Comparison of ENCODE assay signal across 29 cellular contexts in the genomic region with DNA sequence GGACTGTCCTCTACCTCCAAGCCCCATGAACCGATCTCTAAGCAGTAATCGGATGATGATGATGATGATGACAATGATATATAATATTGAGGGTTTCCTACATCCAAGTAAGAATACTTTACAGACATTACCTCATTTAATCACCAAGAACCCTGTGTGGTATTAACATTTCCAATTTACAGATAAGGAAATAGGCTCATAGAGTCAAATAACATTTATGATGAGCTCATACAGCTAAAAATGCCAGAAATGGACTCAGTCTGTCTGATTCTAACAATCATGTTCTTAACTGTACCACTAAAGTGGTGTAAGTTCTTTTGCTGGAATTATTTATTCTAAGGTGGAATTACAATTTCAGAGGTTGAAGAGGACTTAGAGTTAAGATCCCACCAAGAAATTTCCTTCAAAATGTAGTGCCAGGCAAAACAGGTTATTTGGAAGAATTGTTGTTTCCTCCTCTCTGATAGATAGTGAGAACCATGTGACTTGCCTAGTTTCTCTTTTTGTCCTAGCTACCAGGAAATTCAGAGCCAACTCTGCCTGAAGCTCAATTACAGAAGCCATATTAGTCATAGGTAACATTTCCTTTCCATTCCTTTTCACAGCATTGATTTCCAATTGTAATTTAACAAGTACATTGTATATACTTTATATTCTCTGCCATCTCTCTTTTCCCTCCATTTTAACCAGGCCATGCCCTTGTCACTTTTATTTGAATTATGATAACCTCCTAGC. TPM values are rescaled to one million over a fixed set of nuclear protein-coding genes. Genes with fewer than 3 reads are reported as not detected.
DNase-seq lines count a peak whose midpoint lies in the region; FAIRE-seq and TF ChIP-seq lines count a peak whose summit lies in the region.
"Had no signal": no experiment of that assay in that cellular context is flagged by ENCODE, and none has a peak within 500 bp of the region (broad histone marks: within the 10 kb centered on the region; RNA-seq: fewer than 3 reads in every experiment).

No MANE protein-coding gene starts in this region.

- FAIRE-seq in astrocyte (lab: Jason Lieb, UNC): no peak
- FAIRE-seq: G401.6, GM12892 had no signal

- peaks cover 8% of the 10 kb centered on the region for H3K27me3 Mint-ChIP-seq in astrocyte (ENCODE audit: low read depth, unreplicated experiment)
- peaks cover 9% of the 10 kb centered on the region for H3K27me3 Mint-ChIP-seq in activated T-helper 2 cell treated with anti-CD3 and anti-CD28 coated beads, Interferon-gamma antibody, Interleukin-2, Interleukin-4, amounts not matched to agents 10 μg/mL and 5 μg/mL and 100 μg/mL, durations not matched to agents 14 hours and 24 hours and 36 hours (ENCODE audit: low read depth)

- TF ChIP-seq CTCF in astrocyte (IDR thresholded peaks at IDR 0.05; ENCODE audit: insufficient read depth, low read depth, low read length) (no peak), fibroblast of the aortic adventitia (IDR thresholded peaks at IDR 0.05; ENCODE audit: insufficient read depth, low read length) (no peak)

- no peaks in the 10 kb centered on the region for H3K9me3 Mint-ChIP-seq in astrocyte (ENCODE audit: unreplicated experiment)
- H3K9me3 Mint-ChIP-seq in activated T-helper 2 cell treated with anti-CD3 and anti-CD28 coated beads, Interferon-gamma antibody, Interleukin-2, Interleukin-4, amounts not matched to agents 10 μg/mL and 5 μg/mL and 100 μg/mL, durations not matched to agents 14 hours and 24 hours and 36 hours: no peaks in the 10 kb centered on the region
- H3K9me3 Mint-ChIP-seq: CD4-positive, alpha-beta T cell; H9; HFFc6 had no signal

- H3K4me1 ChIP-seq in astrocyte (ENCODE audit: insufficient read depth, low read length): no peaks in the 10 kb centered on the region
- H3K4me1 ChIP-seq: BLaER1 had no signal

- no peak overlapping the region for H3K9ac ChIP-seq in astrocyte (ENCODE audit: low read length)
- H3K9ac ChIP-seq: BLaER1, GM23248, SK-N-SH had no signal

- H4K20me1 ChIP-seq in astrocyte (ENCODE audit: insufficient read depth, low read length): no peaks in the 10 kb centered on the region
- H4K20me1 ChIP-seq: BLaER1 had no signal

- H3K4me3 Mint-ChIP-seq in astrocyte (ENCODE audit: unreplicated experiment): no peak overlapping the region
- H3K4me3 Mint-ChIP-seq in activated T-helper 2 cell treated with anti-CD3 and anti-CD28 coated beads, Interferon-gamma antibody, Interleukin-2, Interleukin-4, amounts not matched to agents 10 μg/mL and 5 μg/mL and 100 μg/mL, durations not matched to agents 14 hours and 24 hours and 36 hours (ENCODE audit: low read depth): no peak overlapping the region
- H3K4me3 Mint-ChIP-seq: CD4-positive, alpha-beta T cell; H9; HFFc6 had no signal

- no peaks in the 10 kb centered on the region for H3K9me3 ChIP-seq in astrocyte (ENCODE audit: insufficient read depth, low read depth, low read length)
- H3K9me3 ChIP-seq: BLaER1, SK-N-SH had no signal

- H3K4me1 Mint-ChIP-seq in astrocyte (ENCODE audit: low read depth, unreplicated experiment): peaks cover 4% of the 10 kb centered on the region
- no peaks in the 10 kb centered on the region for H3K4me1 Mint-ChIP-seq in activated T-helper 2 cell treated with anti-CD3 and anti-CD28 coated beads, Interferon-gamma antibody, Interleukin-2, Interleukin-4, amounts not matched to agents 10 μg/mL and 5 μg/mL and 100 μg/mL, durations not matched to agents 14 hours and 24 hours and 36 hours (ENCODE audit: low read depth)
- H3K4me1 Mint-ChIP-seq: H9 had no signal

- no peaks in the 10 kb centered on the region for H3K27me3 ChIP-seq in astrocyte (ENCODE audit: insufficient read depth, low read length)
- H3K27me3 ChIP-seq: BLaER1 had no signal

- H3K4me2 ChIP-seq in astrocyte (ENCODE audit: low read length): peak overlapping the region; percentile 28
- H3K4me2 ChIP-seq: BLaER1, SK-N-SH had no signal

- H3K4me3 ChIP-seq in astrocyte (ENCODE audit: insufficient read depth, low read depth, low read length) (no peak overlapping the region), fibroblast of the aortic adventitia (ENCODE audit: low read depth, low read length) (no peak overlapping the region)
- H3K4me3 ChIP-seq: BLaER1, GM23248 had no signal

- no peaks in the 10 kb centered on the region for H3K79me2 ChIP-seq in astrocyte (ENCODE audit: insufficient read depth, low read length)

- DNase-seq in DMS53 (lab: John Stamatoyannopoulos, UW) (peak; percentile 16), DMS53 treated with DMSO at 0.1 percent for 48 hours (lab: John Stamatoyannopoulos, UW; ENCODE audit: unreplicated experiment) (no peak), astrocyte (ENCODE audit: low read depth) (peak; percentile 47), fibroblast of the aortic adventitia (ENCODE audit: low read depth) (peak; percentile 5), non-pigmented ciliary epithelial cell (ENCODE audit: low read depth) (peak; percentile 27), hepatic stellate cell (ENCODE audit: low spot score) (no peak), anterior cingulate cortex (lab: John Stamatoyannopoulos, UW) (no peak)
- no peak for DNase-seq in activated T-helper 2 cell treated with anti-CD3 and anti-CD28 coated beads, Interferon-gamma antibody, Interleukin-2, Interleukin-4, amounts not matched to agents 10 μg/mL and 5 μg/mL and 100 μg/mL, durations not matched to agents 14 hours and 24 hours and 36 hours (ENCODE audit: low spot score)
- DNase-seq: ACHN; CD4-positive, alpha-beta T cell; COR-L47; GM23248; H9; HFFc6; Karpas-422; NCI-H1417 treated with DMSO at 0.1 percent for 48 hours; NCI-H187; NCI-H2107; NCI-H510A; NCI-H748 treated with DMSO at 0.1 percent for 48 hours; NK-92 treated with Interleukin-12 subunit alpha and Interleukin-12 subunit beta, amount 100 ng/mL, for 24 hours; SIG-M5; SK-N-SH had no signal

- no peak overlapping the region for H2AFZ ChIP-seq in astrocyte (ENCODE audit: low read depth, low read length)
- H2AFZ ChIP-seq: GM23248 had no signal

- H3K36me3 ChIP-seq in astrocyte (ENCODE audit: insufficient read depth, low read length): no peaks in the 10 kb centered on the region
- H3K36me3 ChIP-seq: BLaER1 had no signal

- peak overlapping the region; percentile 45 for H3K27ac ChIP-seq in astrocyte (ENCODE audit: low read depth, low read length)
- H3K27ac ChIP-seq: 22Rv1, BLaER1, GM23248 had no signal

- H3K27ac Mint-ChIP-seq in astrocyte (ENCODE audit: unreplicated experiment): peak overlapping the region; percentile 9
- no peak overlapping the region for H3K27ac Mint-ChIP-seq in activated T-helper 2 cell treated with anti-CD3 and anti-CD28 coated beads, Interferon-gamma antibody, Interleukin-2, Interleukin-4, amounts not matched to agents 10 μg/mL and 5 μg/mL and 100 μg/mL, durations not matched to agents 14 hours and 24 hours and 36 hours
- H3K27ac Mint-ChIP-seq: CD4-positive, alpha-beta T cell; H9; HFFc6 had no signal

- intact Hi-C loops in activated T-helper 2 cell treated with anti-CD3 and anti-CD28 coated beads, Interferon-gamma antibody, Interleukin-2, Interleukin-4, amounts not matched to agents 10 μg/mL and 5 μg/mL and 100 μg/mL, durations not matched to agents 14 hours and 24 hours and 36 hours (cut with micrococcal nuclease): no loop called here

- no peaks in the 10 kb centered on the region for H3K36me3 Mint-ChIP-seq in astrocyte (ENCODE audit: low read depth, unreplicated experiment)
- no peaks in the 10 kb centered on the region for H3K36me3 Mint-ChIP-seq in activated T-helper 2 cell treated with anti-CD3 and anti-CD28 coated beads, Interferon-gamma antibody, Interleukin-2, Interleukin-4, amounts not matched to agents 10 μg/mL and 5 μg/mL and 100 μg/mL, durations not matched to agents 14 hours and 24 hours and 36 hours (ENCODE audit: low read depth)

RNA-seq across cellular contexts. Expression of gene CCDC175, which starts 23.8 kb away (rescaled TPM):
- total RNA-seq in astrocyte (not detected in 2 replicates), fibroblast of the aortic adventitia (ENCODE audit: low replicate concordance) (not detected in 2 replicates)
- total RNA-seq in activated T-helper 2 cell treated with anti-CD3 and anti-CD28 coated beads, Interferon-gamma antibody, Interleukin-2, Interleukin-4, amounts not matched to agents 10 μg/mL and 5 μg/mL and 100 μg/mL, durations not matched to agents 14 hours and 24 hours and 36 hours: not detected in 2 replicates
- total RNA-seq: CD4-positive, alpha-beta T cell; Daoy; GM23248; HFFc6; M059J had no signal

Comparison
In these comparisons a context has a peak if more than half of its experiments do, and no peak if none do; other contexts are left out.
1. DNase-seq: peak in DMS53 (single experiment), astrocyte (single experiment), fibroblast of the aortic adventitia (single experiment) and non-pigmented ciliary epithelial cell (single experiment); none in DMS53 treated with DMSO at 0.1 percent for 48 hours (single experiment), hepatic stellate cell (single experiment), activated T-helper 2 cell treated with anti-CD3 and anti-CD28 coated beads, Interferon-gamma antibody, Interleukin-2, Interleukin-4, amounts not matched to agents 10 μg/mL and 5 μg/mL and 100 μg/mL, durations not matched to agents 14 hours and 24 hours and 36 hours (single experiment) and anterior cingulate cortex (0 of 58).